In the genomic region with DNA sequence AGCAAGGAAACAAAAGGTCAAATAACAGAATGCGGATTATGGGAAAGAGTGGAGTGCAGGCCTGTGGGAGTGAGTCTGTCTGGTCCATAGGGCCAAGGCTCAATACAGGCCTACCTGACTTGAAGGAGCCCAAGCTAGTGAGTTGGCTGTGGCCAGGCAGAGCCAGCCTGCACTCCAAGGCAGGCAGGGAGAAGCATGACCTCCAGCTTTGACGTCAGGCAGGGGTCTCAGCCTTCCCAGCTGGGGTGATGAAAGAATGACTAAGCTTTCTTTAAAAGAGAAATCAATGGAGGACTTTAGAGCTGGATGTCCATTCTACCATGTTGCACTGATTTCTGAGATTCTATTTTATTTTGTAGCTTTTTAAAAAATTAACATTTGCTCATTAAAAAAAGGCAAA, we compare ENCODE assay signal across 13 cellular contexts.
"Had no signal": no experiment of that assay in that cellular context is flagged by ENCODE, and none has a peak within 500 bp of the region (broad histone marks: within the 10 kb centered on the region; RNA-seq: fewer than 3 reads in every experiment).

No MANE protein-coding gene starts in this region.

- H3K27me3 ChIP-seq: esophagus squamous epithelium, gastrocnemius medialis, spleen, upper lobe of left lung had no signal

- H3K36me3 ChIP-seq: esophagus squamous epithelium, gastrocnemius medialis, spleen, upper lobe of left lung had no signal

- ATAC-seq: gastrocnemius medialis; right cardiac atrium; stimulated activated naive B cell treated with anti-CD40 and anti-IgM and Interleukin-4, amounts not matched to agents 10 μg/mL and 1 μg/mL and 100 μg/mL, for 72 hours had no signal

- DNase-seq: activated CD4-positive, alpha-beta memory T cell treated with anti-CD3 and anti-CD28 coated beads for 36 hours; activated CD4-positive, alpha-beta T cell treated with anti-CD3 and anti-CD28 coated beads for 1 hour; activated naive CD4-positive, alpha-beta T cell treated with Interleukin-2 at 50 U/mL for 16 hours; esophagus squamous epithelium; gastrocnemius medialis; kidney glomerular epithelial cell; right cardiac atrium; spleen; stimulated activated CD4-positive, alpha-beta T cell treated with anti-CD3 and anti-CD28 coated beads, Interleukin-1b, Interleukin-23, amount 100 ng/mL, for 48 hours; stimulated activated naive B cell treated with anti-CD40 and anti-IgM and Interleukin-4, amounts not matched to agents 10 μg/mL and 1 μg/mL and 100 μg/mL, for 72 hours; substantia nigra; upper lobe of left lung had no signal

- H3K9me3 ChIP-seq: esophagus squamous epithelium, gastrocnemius medialis, upper lobe of left lung had no signal

- H3K4me3 ChIP-seq: esophagus squamous epithelium, gastrocnemius medialis, spleen, upper lobe of left lung had no signal

- FAIRE-seq: colon had no signal

- H3K27ac ChIP-seq: esophagus squamous epithelium, gastrocnemius medialis, spleen, upper lobe of left lung had no signal
